Comparison of ENCODE assay signal across 1 cellular context in the genomic region with DNA sequence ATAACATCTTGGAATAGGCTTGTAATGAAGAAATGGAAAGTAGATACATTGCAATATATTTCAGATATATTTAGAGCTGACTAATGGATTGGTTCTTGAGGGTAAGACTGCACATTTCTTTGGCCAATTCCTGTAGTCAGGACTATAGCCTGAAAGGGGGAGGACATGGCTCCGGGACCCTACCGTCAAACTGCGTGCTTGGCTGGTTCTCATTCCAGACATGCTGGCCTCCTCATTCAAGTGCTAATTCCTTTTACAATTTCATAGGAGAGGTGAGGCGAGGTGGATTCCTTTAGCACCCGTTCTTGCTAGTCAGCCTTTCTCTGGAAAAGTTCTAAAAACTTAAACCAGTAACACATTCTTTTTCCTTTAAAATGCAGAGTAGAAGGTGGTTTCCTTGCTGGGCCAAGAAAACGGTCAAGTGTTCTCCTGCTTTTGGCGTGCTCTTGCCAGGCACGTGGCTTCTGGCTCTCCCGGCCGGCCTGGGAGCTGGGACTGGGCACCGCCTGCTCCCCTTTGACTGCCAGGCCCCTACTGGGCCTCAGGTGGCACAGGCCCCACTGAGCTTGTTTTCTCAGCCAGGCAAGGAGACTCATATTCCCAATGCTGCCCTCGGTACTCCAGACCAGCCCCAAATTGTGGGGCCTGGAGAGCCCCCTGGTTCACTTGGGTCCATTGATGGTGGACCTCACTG.
TF ChIP-seq lines count a peak whose summit lies in the region.

No MANE protein-coding gene starts in this region.

TF ChIP-seq in H1, 55 proteins besides CTCF, POLR2A, EP300 and RAD21:
- TF ChIP-seq CBX5 (IDR thresholded peaks at IDR 0.05; ENCODE audit: low read depth, low read length) (no peak), HDAC6 (IDR thresholded peaks at IDR 0.05; ENCODE audit: low read depth, low read length) (no peak), MAX (IDR thresholded peaks at IDR 0.05) (peak; percentile 75), CTBP2 (IDR thresholded peaks at IDR 0.05; ENCODE audit: borderline replicate concordance, insufficient read depth, insufficient read length, low read length) (no peak), E2F6 (IDR thresholded peaks at IDR 0.05) (peak; percentile 36; the same call in 1 of the 2 replicates), JUND (IDR thresholded peaks at IDR 0.05; ENCODE audit: low read length) (no peak)
